ENCODE assay signal across 8 cellular contexts in genomic region chr1:2414297-2414958, GRCh38. TPM values are rescaled to one million over a fixed set of nuclear protein-coding genes. Genes with fewer than 3 reads are reported as not detected.
DNase-seq lines count a peak whose midpoint lies in the region; ATAC-seq and TF ChIP-seq lines count a peak whose summit lies in the region.

No MANE protein-coding gene starts in this region.

- TF ChIP-seq CTCF in KMS-11 (conservative IDR thresholded peaks at IDR 0.05; ENCODE audit: low read depth, low read length) (peak; percentile 95), osteoblast (IDR thresholded peaks at IDR 0.05; ENCODE audit: extremely low read depth, low read depth, low read length) (peak; percentile 90), testis (IDR thresholded peaks at IDR 0.05) (peak; percentile 88 to 91 (median 89))

- intact Hi-C loops in testis (cut with DNase I; ENCODE audit: low total_unique reads) = loop anchor here (5.0 kb wide), 1 partner anchor 133 kb away; no protein-coding TSS in a partner anchor

- no peak for ATAC-seq in GM18498 (IDR thresholded peaks at IDR 0.05; ENCODE audit: unreplicated experiment)

- peak overlapping the region; percentile 50; the same call in 1 of the 2 replicates for H2AFZ ChIP-seq in KMS-11 (ENCODE audit: low read depth)
- peak overlapping the region; percentile 82 for H2AFZ ChIP-seq in osteoblast (ENCODE audit: low read length)

- H3K9ac ChIP-seq in KMS-11 = no peak overlapping the region

- peak; percentile 57 for DNase-seq in DMS53 treated with DMSO at 0.1 percent for 48 hours (lab: John Stamatoyannopoulos, UW; ENCODE audit: unreplicated experiment)
- DNase-seq in SJCRH30 = peak; percentile 74 to 85
- DNase-seq in activated gamma-delta T cell treated with Interleukin-2 at 50 U/mL for 16 hours = peak; percentile 84
- peak; percentile 89 for DNase-seq in germinal center (ENCODE audit: low spot score)
- peak; percentile 100 for DNase-seq in osteoblast (ENCODE audit: insufficient read length, low spot score, missing footprints)
- DNase-seq in testis = peak; percentile 74

- H3K27me3 ChIP-seq in KMS-11 (ENCODE audit: insufficient read depth, low read depth) (peaks cover 47% of the 10 kb centered on the region), SJCRH30 (peaks cover 33% of the 10 kb centered on the region), osteoblast (ENCODE audit: insufficient read depth, low read length) (peaks cover 19% of the 10 kb centered on the region), testis (no peaks in the 10 kb centered on the region)

- H3K9me3 ChIP-seq in SJCRH30 (replicated peaks) (no peaks in the 10 kb centered on the region), osteoblast (ENCODE audit: low read depth, low read length) (no peaks in the 10 kb centered on the region), testis (no peaks in the 10 kb centered on the region)

- H3K4me2 ChIP-seq in KMS-11 (peak overlapping the region; percentile 89), osteoblast (ENCODE audit: insufficient read depth, low read length) (peak overlapping the region; percentile 71)

- H3K4me3 ChIP-seq in KMS-11 (IDR thresholded peaks at IDR 0.05; ENCODE audit: insufficient read depth, low read depth, low read length) = peak overlapping the region; percentile 4
- no peak overlapping the region for H3K4me3 ChIP-seq in SJCRH30
- peak overlapping the region; percentile 28 for H3K4me3 ChIP-seq in osteoblast (ENCODE audit: insufficient read depth, low read length)
- H3K4me3 ChIP-seq in testis = no peak overlapping the region

- H4K20me1 ChIP-seq in KMS-11 (ENCODE audit: insufficient read depth) (no peaks in the 10 kb centered on the region), osteoblast (ENCODE audit: insufficient read depth, low read length) (no peaks in the 10 kb centered on the region)

- no peak for TF ChIP-seq POLR2A in testis (IDR thresholded peaks at IDR 0.05)

- H3K36me3 ChIP-seq in KMS-11 (ENCODE audit: insufficient read depth) (no peaks in the 10 kb centered on the region), SJCRH30 (no peaks in the 10 kb centered on the region), osteoblast (ENCODE audit: insufficient read depth, low read length) (peaks cover 6% of the 10 kb centered on the region), testis (ENCODE audit: low read depth, missing control alignments) (no peaks in the 10 kb centered on the region)

- 14 to 39% methylated on average over 3 to 25 of the region's 25 CpGs for WGBS in testis, 2 donors

- H3K4me1 ChIP-seq in KMS-11 (ENCODE audit: low read depth, poor library complexity, severe bottlenecking) (peaks cover 25% of the 10 kb centered on the region), SJCRH30 (peaks cover 8% of the 10 kb centered on the region; the same call in 1 of the 2 replicates), osteoblast (ENCODE audit: insufficient read depth, low read length) (peaks cover 16% of the 10 kb centered on the region), testis (peaks cover 21% of the 10 kb centered on the region)

- H3K79me2 ChIP-seq in KMS-11 (ENCODE audit: insufficient read depth, low read depth) = 0 out of 2 replicates have a peak, but pooled peaks cover 5% of the 10 kb centered on the region
- H3K79me2 ChIP-seq in osteoblast (ENCODE audit: insufficient read depth, low read length) = peaks cover 12% of the 10 kb centered on the region

- no peak overlapping the region for H3K27ac ChIP-seq in KMS-11
- no peak overlapping the region for H3K27ac ChIP-seq in SJCRH30
- no peak overlapping the region for H3K27ac ChIP-seq in osteoblast (ENCODE audit: low read depth, low read length)
- no peak overlapping the region for H3K27ac ChIP-seq in testis

RNA-seq across cellular contexts. Expression of gene PEX10, which starts 2.1 kb away (rescaled TPM):
- 28.8 and 32.7 TPM in 2 replicates for total RNA-seq in SJCRH30 (2014; rRNA removed; shearing (Covaris generic))
- total RNA-seq in osteoblast (33.9 and 34.7 TPM in 2 replicates), testis (10 to 100 TPM; 50.4 to 52.8 TPM)
- polyA plus RNA-seq in testis (ENCODE audit: insufficient read depth, low read depth, low replicate concordance) = 49.5 TPM

RNA-seq across cellular contexts. Expression of gene RER1, which starts 22.8 kb away (rescaled TPM):
- total RNA-seq in SJCRH30 (2014; rRNA removed; shearing (Covaris generic)) = 124 and 145 TPM in 2 replicates
- total RNA-seq in osteoblast (77.8 and 95.2 TPM in 2 replicates), testis (100 to 1,000 TPM in 1 of 2 donors, 10 to 100 TPM in 1; 89.9 to 104 TPM)
- 262 TPM for polyA plus RNA-seq in testis (ENCODE audit: insufficient read depth, low read depth, low replicate concordance)

RNA-seq across cellular contexts. Expression of gene MORN1, which starts 23.1 kb away (rescaled TPM):
- 7.5 TPM in 2 replicates for total RNA-seq in SJCRH30 (2014; rRNA removed; shearing (Covaris generic))
- total RNA-seq in osteoblast (12.4 and 13.4 TPM in 2 replicates), testis (10 to 100 TPM; 30.4 to 34.5 TPM)
- polyA plus RNA-seq in testis (ENCODE audit: insufficient read depth, low read depth, low replicate concordance) = 30.9 TPM

Comparison
In these comparisons a context has a peak if more than half of its experiments do, and no peak if none do; other contexts are left out.
1. H3K4me3 ChIP-seq: peak in KMS-11 (single experiment) and osteoblast (single experiment); none in SJCRH30 (single experiment) and testis (0 of 2).
2. Peak in every context shown above with its lines, with median percentiles within 50 percentile points of each other: DNase-seq and CTCF ChIP-seq.